ENCODE assay signal across 9 cellular contexts in genomic region chr22:40593460-40594273, GRCh38. TPM values are rescaled to one million over a fixed set of nuclear protein-coding genes. Genes with fewer than 3 reads are reported as not detected.
DNase-seq lines count a peak whose midpoint lies in the region; ATAC-seq and TF ChIP-seq lines count a peak whose summit lies in the region.
"Had no signal": no experiment of that assay in that cellular context is flagged by ENCODE, and none has a peak within 500 bp of the region (broad histone marks: within the 10 kb centered on the region; RNA-seq: fewer than 3 reads in every experiment).

No MANE protein-coding gene starts in this region.

- peak overlapping the region; percentile 72 for H3K27ac Mint-ChIP-seq in activated naive CD4-positive, alpha-beta T cell treated with anti-CD3 and anti-CD28 coated beads for 36 hours
- H3K27ac Mint-ChIP-seq in activated naive CD4-positive, alpha-beta T cell treated with anti-CD3 and anti-CD28 coated beads, Interleukin-2, amount 10 ng/mL, durations not matched to agents 7 days and 5 days: no peak overlapping the region
- H3K27ac Mint-ChIP-seq in IgD-negative memory B cell (peak overlapping the region; percentile 51 to 94 (median 87)), endodermal cell (peak overlapping the region; percentile 23)
- H3K27ac Mint-ChIP-seq in stimulated activated naive CD8-positive, alpha-beta T cell treated with anti-CD3 and anti-CD28 coated beads, Interleukin-15, amount 100 ng/mL, for 72 hours: no peak overlapping the region

- no peak overlapping the region for H3K9ac ChIP-seq in endodermal cell (ENCODE audit: extremely low read depth, low read length, poor library complexity, severe bottlenecking)

- intact Hi-C loops in activated naive CD4-positive, alpha-beta T cell treated with anti-CD3 and anti-CD28 coated beads for 36 hours (cut with micrococcal nuclease): loop anchor here (2.0 kb wide), 1 partner anchor 15 kb away; no protein-coding TSS in a partner anchor

- H3K4me3 ChIP-seq in endodermal cell (ENCODE audit: low read length): peak overlapping the region; percentile 50

- DNase-seq in activated naive CD4-positive, alpha-beta T cell treated with anti-CD3 and anti-CD28 coated beads for 36 hours: no peak
- no peak for DNase-seq in activated naive CD4-positive, alpha-beta T cell treated with anti-CD3 and anti-CD28 coated beads, Interleukin-2, amount 10 ng/mL, durations not matched to agents 7 days and 5 days
- DNase-seq in endodermal cell (no peak), cortex of kidney (lab: John Stamatoyannopoulos, UW) (no peak)
- DNase-seq in stimulated activated naive CD8-positive, alpha-beta T cell treated with anti-CD3 and anti-CD28 coated beads, Interleukin-15, amount 100 ng/mL, for 72 hours: no peak
- DNase-seq: amygdala had no signal

- no peak overlapping the region for H3K27ac ChIP-seq in endodermal cell (ENCODE audit: low read depth, low read length)

- peaks cover 6% of the 10 kb centered on the region for H3K36me3 ChIP-seq in endodermal cell (ENCODE audit: control insufficient read depth, insufficient read depth, low read length)

- peaks cover 2% of the 10 kb centered on the region for H3K36me3 Mint-ChIP-seq in activated naive CD4-positive, alpha-beta T cell treated with anti-CD3 and anti-CD28 coated beads for 36 hours (ENCODE audit: low read depth)
- peaks cover 9% of the 10 kb centered on the region for H3K36me3 Mint-ChIP-seq in activated naive CD4-positive, alpha-beta T cell treated with anti-CD3 and anti-CD28 coated beads, Interleukin-2, amount 10 ng/mL, durations not matched to agents 7 days and 5 days
- peaks cover 3% of the 10 kb centered on the region for H3K36me3 Mint-ChIP-seq in IgD-negative memory B cell
- H3K36me3 Mint-ChIP-seq in endodermal cell (ENCODE audit: low read depth): peaks cover 6% of the 10 kb centered on the region

- H3K9me3 ChIP-seq in endodermal cell (ENCODE audit: control insufficient read depth, low read length): no peaks in the 10 kb centered on the region

- H3K9me3 Mint-ChIP-seq in activated naive CD4-positive, alpha-beta T cell treated with anti-CD3 and anti-CD28 coated beads for 36 hours: no peaks in the 10 kb centered on the region
- no peaks in the 10 kb centered on the region for H3K9me3 Mint-ChIP-seq in activated naive CD4-positive, alpha-beta T cell treated with anti-CD3 and anti-CD28 coated beads, Interleukin-2, amount 10 ng/mL, durations not matched to agents 7 days and 5 days
- no peaks in the 10 kb centered on the region for H3K9me3 Mint-ChIP-seq in IgD-negative memory B cell
- no peaks in the 10 kb centered on the region for H3K9me3 Mint-ChIP-seq in endodermal cell
- no peaks in the 10 kb centered on the region for H3K9me3 Mint-ChIP-seq in stimulated activated naive CD8-positive, alpha-beta T cell treated with anti-CD3 and anti-CD28 coated beads, Interleukin-15, amount 100 ng/mL, for 72 hours

- no peak for TF ChIP-seq CTCF in endodermal cell (conservative IDR thresholded peaks at IDR 0.05)

- peak; percentile 49 for ATAC-seq in stimulated activated naive CD8-positive, alpha-beta T cell treated with anti-CD3 and anti-CD28 coated beads, Interleukin-15, amount 100 ng/mL, for 72 hours
- ATAC-seq in HG03378 (IDR thresholded peaks at IDR 0.05; ENCODE audit: unreplicated experiment): no peak
- no peak for ATAC-seq in esophagus mucosa

- 84 to 93% methylated on average over 2 to 5 of the region's 5 CpGs for WGBS in endodermal cell (ENCODE audit: insufficient coverage in 1 of 2, insufficient read length in 1 of 2), 2 experiments

- no peak overlapping the region for H3K4me3 Mint-ChIP-seq in activated naive CD4-positive, alpha-beta T cell treated with anti-CD3 and anti-CD28 coated beads for 36 hours
- no peak overlapping the region for H3K4me3 Mint-ChIP-seq in activated naive CD4-positive, alpha-beta T cell treated with anti-CD3 and anti-CD28 coated beads, Interleukin-2, amount 10 ng/mL, durations not matched to agents 7 days and 5 days
- H3K4me3 Mint-ChIP-seq in IgD-negative memory B cell (peak overlapping the region; percentile 40 to 89 (median 66)), endodermal cell (no peak overlapping the region)
- no peak overlapping the region for H3K4me3 Mint-ChIP-seq in stimulated activated naive CD8-positive, alpha-beta T cell treated with anti-CD3 and anti-CD28 coated beads, Interleukin-15, amount 100 ng/mL, for 72 hours

- H3K27me3 ChIP-seq in endodermal cell (ENCODE audit: control insufficient read depth, insufficient read depth, low read length, poor library complexity, severe bottlenecking): no peaks in the 10 kb centered on the region

- peaks cover 11% of the 10 kb centered on the region for H3K4me1 ChIP-seq in endodermal cell (ENCODE audit: control insufficient read depth, insufficient read depth, low read length)

- CTCF ChIA-PET in activated naive CD4-positive, alpha-beta T cell treated with anti-CD3 and anti-CD28 coated beads for 36 hours (lab: Charles Lee): interaction anchor here (0.6 to 0.7 kb wide), 2 partner anchors 16 to 70 kb away, joined by 3 read pairs; no protein-coding TSS in a partner anchor
- CTCF ChIA-PET in activated naive CD4-positive, alpha-beta T cell treated with anti-CD3 and anti-CD28 coated beads, Interleukin-2, amount 10 ng/mL, durations not matched to agents 7 days and 5 days (lab: Charles Lee): interaction anchor here (0.9 kb wide), 1 partner anchor 163 kb away, joined by 3 read pairs; no protein-coding TSS in a partner anchor

- no peaks in the 10 kb centered on the region for H3K27me3 Mint-ChIP-seq in activated naive CD4-positive, alpha-beta T cell treated with anti-CD3 and anti-CD28 coated beads for 36 hours (ENCODE audit: low read depth)
- no peaks in the 10 kb centered on the region for H3K27me3 Mint-ChIP-seq in activated naive CD4-positive, alpha-beta T cell treated with anti-CD3 and anti-CD28 coated beads, Interleukin-2, amount 10 ng/mL, durations not matched to agents 7 days and 5 days
- H3K27me3 Mint-ChIP-seq in IgD-negative memory B cell (peaks cover 2% of the 10 kb centered on the region), endodermal cell (ENCODE audit: insufficient read depth) (no peaks in the 10 kb centered on the region)
- H3K27me3 Mint-ChIP-seq in stimulated activated naive CD8-positive, alpha-beta T cell treated with anti-CD3 and anti-CD28 coated beads, Interleukin-15, amount 100 ng/mL, for 72 hours: no peaks in the 10 kb centered on the region

- H3K4me1 Mint-ChIP-seq in activated naive CD4-positive, alpha-beta T cell treated with anti-CD3 and anti-CD28 coated beads for 36 hours (ENCODE audit: low read depth): peaks cover 48% of the 10 kb centered on the region
- H3K4me1 Mint-ChIP-seq in activated naive CD4-positive, alpha-beta T cell treated with anti-CD3 and anti-CD28 coated beads, Interleukin-2, amount 10 ng/mL, durations not matched to agents 7 days and 5 days: peaks cover 9% of the 10 kb centered on the region
- peaks cover 53 to 58% (median 56%) of the 10 kb centered on the region in 3 donors for H3K4me1 Mint-ChIP-seq in IgD-negative memory B cell
- H3K4me1 Mint-ChIP-seq in endodermal cell: peaks cover 29% of the 10 kb centered on the region
- peaks cover 41% of the 10 kb centered on the region for H3K4me1 Mint-ChIP-seq in stimulated activated naive CD8-positive, alpha-beta T cell treated with anti-CD3 and anti-CD28 coated beads, Interleukin-15, amount 100 ng/mL, for 72 hours

RNA-seq across cellular contexts. Expression of gene MRTFA, which starts 42.9 kb away (rescaled TPM):
- total RNA-seq in activated naive CD4-positive, alpha-beta T cell treated with anti-CD3 and anti-CD28 coated beads for 36 hours: 10 to 100 TPM; 47.2 to 48.9 TPM
- 17.2 TPM for polyA plus RNA-seq in IgD-negative memory B cell
- total RNA-seq in endodermal cell (10 to 100 TPM; 43.3 to 44.7 TPM), esophagus mucosa (19.4 TPM)
- 24.1 TPM for polyA plus RNA-seq in endodermal cell (2013, experiment 1 of 2)
- 25.4 TPM for polyA plus RNA-seq in endodermal cell (2013, experiment 2 of 2)

Comparison
In these comparisons a context has a peak if more than half of its experiments do, and no peak if none do; other contexts are left out.
1. H3K27ac Mint-ChIP-seq: peak in activated naive CD4-positive, alpha-beta T cell treated with anti-CD3 and anti-CD28 coated beads for 36 hours (single experiment), IgD-negative memory B cell (3 of 3) and endodermal cell (single experiment); none in activated naive CD4-positive, alpha-beta T cell treated with anti-CD3 and anti-CD28 coated beads, Interleukin-2, amount 10 ng/mL, durations not matched to agents 7 days and 5 days (single experiment) and stimulated activated naive CD8-positive, alpha-beta T cell treated with anti-CD3 and anti-CD28 coated beads, Interleukin-15, amount 100 ng/mL, for 72 hours (0 of 2).
2. H3K4me3 Mint-ChIP-seq: peak in IgD-negative memory B cell (4 of 4); none in activated naive CD4-positive, alpha-beta T cell treated with anti-CD3 and anti-CD28 coated beads for 36 hours (single experiment), activated naive CD4-positive, alpha-beta T cell treated with anti-CD3 and anti-CD28 coated beads, Interleukin-2, amount 10 ng/mL, durations not matched to agents 7 days and 5 days (single experiment), endodermal cell (single experiment) and stimulated activated naive CD8-positive, alpha-beta T cell treated with anti-CD3 and anti-CD28 coated beads, Interleukin-15, amount 100 ng/mL, for 72 hours (0 of 2).